In the genomic region with DNA sequence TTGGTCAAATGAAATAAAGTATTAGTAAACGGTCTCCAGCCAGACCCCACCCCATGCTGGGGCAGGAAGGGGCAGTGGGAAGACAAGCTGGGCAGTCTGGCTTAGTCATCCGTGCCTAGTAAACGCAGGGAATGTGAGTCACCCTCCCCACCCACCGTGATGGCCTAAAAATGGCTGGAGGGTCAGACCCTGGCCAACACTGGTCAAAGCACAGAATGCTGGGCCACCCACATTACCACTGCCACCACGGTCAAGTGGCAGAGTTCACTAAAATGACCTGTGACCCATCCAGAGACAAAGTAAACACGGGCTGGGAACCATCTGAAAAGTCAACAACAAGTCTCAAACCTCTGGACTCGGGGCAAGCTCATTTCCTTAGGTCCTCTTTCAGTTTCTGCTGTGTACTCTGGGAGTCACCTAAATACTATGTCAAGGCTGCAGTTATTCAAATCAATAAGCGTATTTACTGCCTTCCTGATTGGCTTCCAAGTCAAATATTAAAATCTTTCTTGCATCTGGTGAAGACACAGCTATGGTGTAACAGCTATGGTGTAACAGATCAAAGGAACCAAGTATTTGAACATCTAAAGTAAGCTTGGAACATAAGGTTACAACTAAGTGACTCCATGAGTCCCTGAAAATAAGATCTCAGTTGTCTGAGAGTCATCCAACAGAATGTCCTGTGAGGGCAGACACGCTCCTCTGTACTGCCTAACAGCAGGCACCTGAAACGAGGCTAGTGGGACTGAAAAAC, we compare ENCODE assay signal across 1 cellular context.
TF ChIP-seq lines count a peak whose summit lies in the region.

No MANE protein-coding gene starts in this region.

TF ChIP-seq in HepG2, 621 proteins besides CTCF, POLR2A, EP300 and RAD21 (continued from another document and continues in another):
- TF ChIP-seq SP1 (IDR thresholded peaks at IDR 0.05) (no peak), SP1 (CRISPR knock-in tag; IDR thresholded peaks at IDR 0.05) (peak; percentile 61), HOXA5 (CRISPR knock-in tag; IDR thresholded peaks at IDR 0.05) (no peak; the same call in 1 of the 2 replicates), GATAD1 (CRISPR knock-in tag; IDR thresholded peaks at IDR 0.05) (peak; percentile 81), RCOR2 (CRISPR knock-in tag; IDR thresholded peaks at IDR 0.05) (peak; percentile 93), PHF20 (CRISPR knock-in tag; IDR thresholded peaks at IDR 0.05) (peak; percentile 45; the same call in 1 of the 2 replicates), AGO1 (IDR thresholded peaks at IDR 0.05; ENCODE audit: low read depth, low read length, poor library complexity, severe bottlenecking) (peak; percentile 91), HOXA7 (CRISPR knock-in tag; IDR thresholded peaks at IDR 0.05) (no peak), ZNF550 (CRISPR knock-in tag; IDR thresholded peaks at IDR 0.05; ENCODE audit: borderline replicate concordance) (no peak), SNRNP70 (IDR thresholded peaks at IDR 0.05; ENCODE audit: low read depth, low read length) (no peak), ZMYM2 (CRISPR knock-in tag; IDR thresholded peaks at IDR 0.05) (peak; percentile 60), ZBTB1 (CRISPR knock-in tag; IDR thresholded peaks at IDR 0.05; ENCODE audit: borderline replicate concordance) (no peak), ZNF329 (CRISPR knock-in tag; IDR thresholded peaks at IDR 0.05; ENCODE audit: low read depth) (no peak), CBX5 (CRISPR knock-in tag; IDR thresholded peaks at IDR 0.05; ENCODE audit: borderline replicate concordance) (peak; percentile 38), MEIS1 (CRISPR knock-in tag; IDR thresholded peaks at IDR 0.05; ENCODE audit: borderline replicate concordance) (no peak), RFXAP (CRISPR knock-in tag; IDR thresholded peaks at IDR 0.05; ENCODE audit: borderline replicate concordance) (peak; percentile 88; the same call in 1 of the 2 replicates), ZNF644 (CRISPR knock-in tag; IDR thresholded peaks at IDR 0.05; ENCODE audit: low read depth) (peak; percentile 82), JARID2 (CRISPR knock-in tag; IDR thresholded peaks at IDR 0.05; ENCODE audit: insufficient replicate concordance) (no peak), WIZ (CRISPR knock-in tag; IDR thresholded peaks at IDR 0.05) (no peak), FOSL1 (CRISPR knock-in tag; IDR thresholded peaks at IDR 0.05; ENCODE audit: borderline replicate concordance) (peak; percentile 97), ZNF841 (CRISPR knock-in tag; IDR thresholded peaks at IDR 0.05; ENCODE audit: borderline replicate concordance) (no peak), ZNF446 (CRISPR knock-in tag; IDR thresholded peaks at IDR 0.05) (no peak), ZFP90 (CRISPR knock-in tag; IDR thresholded peaks at IDR 0.05; ENCODE audit: borderline replicate concordance) (peak; percentile 84; the same call in 1 of the 2 replicates), ZNF564 (CRISPR knock-in tag; IDR thresholded peaks at IDR 0.05) (no peak; the same call in 1 of the 2 replicates), MZF1 (CRISPR knock-in tag; IDR thresholded peaks at IDR 0.05; ENCODE audit: borderline replicate concordance) (no peak), GTF2F1 (IDR thresholded peaks at IDR 0.05; ENCODE audit: low read length) (no peak), ADNP (CRISPR knock-in tag; IDR thresholded peaks at IDR 0.05) (no peak), YEATS2 (CRISPR knock-in tag; IDR thresholded peaks at IDR 0.05; ENCODE audit: borderline replicate concordance) (peak; percentile 82; the same call in 1 of the 2 replicates), ZNF557 (CRISPR knock-in tag; IDR thresholded peaks at IDR 0.05) (0 out of 2 replicates have a peak, but pooled peaks have one; percentile 28), POGZ (CRISPR knock-in tag; IDR thresholded peaks at IDR 0.05) (peak; percentile 75; the same call in 1 of the 2 replicates), ZNF274 (CRISPR knock-in tag; IDR thresholded peaks at IDR 0.05) (peak; percentile 50; the same call in 1 of the 2 replicates), ZNF510 (CRISPR knock-in tag; IDR thresholded peaks at IDR 0.05; ENCODE audit: low read depth) (no peak), ZNF766 (CRISPR knock-in tag; IDR thresholded peaks at IDR 0.05; ENCODE audit: borderline replicate concordance) (no peak), ZNF678 (CRISPR knock-in tag; IDR thresholded peaks at IDR 0.05) (no peak), ZNF878 (CRISPR knock-in tag; IDR thresholded peaks at IDR 0.05) (peak; percentile 88)
- TF ChIP-seq, protein P1, sequence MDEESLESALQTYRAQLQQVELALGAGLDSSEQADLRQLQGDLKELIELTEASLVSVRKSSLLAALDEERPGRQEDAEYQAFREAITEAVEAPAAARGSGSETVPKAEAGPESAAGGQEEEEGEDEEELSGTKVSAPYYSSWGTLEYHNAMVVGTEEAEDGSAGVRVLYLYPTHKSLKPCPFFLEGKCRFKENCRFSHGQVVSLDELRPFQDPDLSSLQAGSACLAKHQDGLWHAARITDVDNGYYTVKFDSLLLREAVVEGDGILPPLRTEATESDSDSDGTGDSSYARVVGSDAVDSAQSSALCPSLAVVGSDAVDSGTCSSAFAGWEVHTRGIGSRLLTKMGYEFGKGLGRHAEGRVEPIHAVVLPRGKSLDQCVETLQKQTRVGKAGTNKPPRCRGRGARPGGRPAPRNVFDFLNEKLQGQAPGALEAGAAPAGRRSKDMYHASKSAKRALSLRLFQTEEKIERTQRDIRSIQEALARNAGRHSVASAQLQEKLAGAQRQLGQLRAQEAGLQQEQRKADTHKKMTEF (CRISPR knock-in tag; IDR thresholded peaks at IDR 0.05), result peak; percentile 98
- TF ChIP-seq, protein P2, sequence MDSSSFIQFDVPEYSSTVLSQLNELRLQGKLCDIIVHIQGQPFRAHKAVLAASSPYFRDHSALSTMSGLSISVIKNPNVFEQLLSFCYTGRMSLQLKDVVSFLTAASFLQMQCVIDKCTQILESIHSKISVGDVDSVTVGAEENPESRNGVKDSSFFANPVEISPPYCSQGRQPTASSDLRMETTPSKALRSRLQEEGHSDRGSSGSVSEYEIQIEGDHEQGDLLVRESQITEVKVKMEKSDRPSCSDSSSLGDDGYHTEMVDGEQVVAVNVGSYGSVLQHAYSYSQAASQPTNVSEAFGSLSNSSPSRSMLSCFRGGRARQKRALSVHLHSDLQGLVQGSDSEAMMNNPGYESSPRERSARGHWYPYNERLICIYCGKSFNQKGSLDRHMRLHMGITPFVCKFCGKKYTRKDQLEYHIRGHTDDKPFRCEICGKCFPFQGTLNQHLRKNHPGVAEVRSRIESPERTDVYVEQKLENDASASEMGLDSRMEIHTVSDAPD (CRISPR knock-in tag; IDR thresholded peaks at IDR 0.05), result peak; percentile 95
- TF ChIP-seq, protein P3, sequence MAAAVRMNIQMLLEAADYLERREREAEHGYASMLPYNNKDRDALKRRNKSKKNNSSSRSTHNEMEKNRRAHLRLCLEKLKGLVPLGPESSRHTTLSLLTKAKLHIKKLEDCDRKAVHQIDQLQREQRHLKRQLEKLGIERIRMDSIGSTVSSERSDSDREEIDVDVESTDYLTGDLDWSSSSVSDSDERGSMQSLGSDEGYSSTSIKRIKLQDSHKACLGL (CRISPR knock-in tag; IDR thresholded peaks at IDR 0.05), result no peak
- TF ChIP-seq, protein P4, sequence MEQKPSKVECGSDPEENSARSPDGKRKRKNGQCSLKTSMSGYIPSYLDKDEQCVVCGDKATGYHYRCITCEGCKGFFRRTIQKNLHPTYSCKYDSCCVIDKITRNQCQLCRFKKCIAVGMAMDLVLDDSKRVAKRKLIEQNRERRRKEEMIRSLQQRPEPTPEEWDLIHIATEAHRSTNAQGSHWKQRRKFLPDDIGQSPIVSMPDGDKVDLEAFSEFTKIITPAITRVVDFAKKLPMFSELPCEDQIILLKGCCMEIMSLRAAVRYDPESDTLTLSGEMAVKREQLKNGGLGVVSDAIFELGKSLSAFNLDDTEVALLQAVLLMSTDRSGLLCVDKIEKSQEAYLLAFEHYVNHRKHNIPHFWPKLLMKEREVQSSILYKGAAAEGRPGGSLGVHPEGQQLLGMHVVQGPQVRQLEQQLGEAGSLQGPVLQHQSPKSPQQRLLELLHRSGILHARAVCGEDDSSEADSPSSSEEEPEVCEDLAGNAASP (CRISPR knock-in tag; IDR thresholded peaks at IDR 0.05; ENCODE audit: borderline replicate concordance), result peak; percentile 93; the same call in 1 of the 2 replicates
- TF ChIP-seq, protein P5, sequence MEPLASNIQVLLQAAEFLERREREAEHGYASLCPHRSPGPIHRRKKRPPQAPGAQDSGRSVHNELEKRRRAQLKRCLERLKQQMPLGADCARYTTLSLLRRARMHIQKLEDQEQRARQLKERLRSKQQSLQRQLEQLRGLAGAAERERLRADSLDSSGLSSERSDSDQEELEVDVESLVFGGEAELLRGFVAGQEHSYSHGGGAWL (CRISPR knock-in tag; IDR thresholded peaks at IDR 0.05), result no peak; the same call in 1 of the 2 replicates
- TF ChIP-seq, protein P6, sequence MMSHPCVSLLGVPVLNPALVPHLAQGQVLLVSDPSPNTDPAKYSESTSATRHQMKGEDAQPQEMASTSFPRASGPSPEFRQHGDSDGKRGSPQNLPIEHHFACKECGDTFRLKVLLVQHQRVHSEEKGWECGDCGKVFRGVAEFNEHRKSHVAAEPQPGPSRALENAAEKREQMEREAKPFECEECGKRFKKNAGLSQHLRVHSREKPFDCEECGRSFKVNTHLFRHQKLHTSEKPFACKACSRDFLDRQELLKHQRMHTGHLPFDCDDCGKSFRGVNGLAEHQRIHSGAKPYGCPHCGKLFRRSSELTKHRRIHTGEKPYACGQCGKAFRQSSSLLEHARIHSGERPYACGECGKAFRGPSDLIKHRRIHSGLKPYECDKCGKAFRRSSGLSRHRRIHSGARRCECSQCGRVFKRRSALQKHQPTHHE (CRISPR knock-in tag; IDR thresholded peaks at IDR 0.05; ENCODE audit: borderline replicate concordance), result peak; percentile 92; the same call in 1 of the 2 replicates
- TF ChIP-seq, protein P7, sequence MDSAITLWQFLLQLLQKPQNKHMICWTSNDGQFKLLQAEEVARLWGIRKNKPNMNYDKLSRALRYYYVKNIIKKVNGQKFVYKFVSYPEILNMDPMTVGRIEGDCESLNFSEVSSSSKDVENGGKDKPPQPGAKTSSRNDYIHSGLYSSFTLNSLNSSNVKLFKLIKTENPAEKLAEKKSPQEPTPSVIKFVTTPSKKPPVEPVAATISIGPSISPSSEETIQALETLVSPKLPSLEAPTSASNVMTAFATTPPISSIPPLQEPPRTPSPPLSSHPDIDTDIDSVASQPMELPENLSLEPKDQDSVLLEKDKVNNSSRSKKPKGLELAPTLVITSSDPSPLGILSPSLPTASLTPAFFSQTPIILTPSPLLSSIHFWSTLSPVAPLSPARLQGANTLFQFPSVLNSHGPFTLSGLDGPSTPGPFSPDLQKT (CRISPR knock-in tag; IDR thresholded peaks at IDR 0.05; ENCODE audit: borderline replicate concordance), result no peak
- TF ChIP-seq, protein P8, sequence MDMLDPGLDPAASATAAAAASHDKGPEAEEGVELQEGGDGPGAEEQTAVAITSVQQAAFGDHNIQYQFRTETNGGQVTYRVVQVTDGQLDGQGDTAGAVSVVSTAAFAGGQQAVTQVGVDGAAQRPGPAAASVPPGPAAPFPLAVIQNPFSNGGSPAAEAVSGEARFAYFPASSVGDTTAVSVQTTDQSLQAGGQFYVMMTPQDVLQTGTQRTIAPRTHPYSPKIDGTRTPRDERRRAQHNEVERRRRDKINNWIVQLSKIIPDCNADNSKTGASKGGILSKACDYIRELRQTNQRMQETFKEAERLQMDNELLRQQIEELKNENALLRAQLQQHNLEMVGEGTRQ (IDR thresholded peaks at IDR 0.05; ENCODE audit: low read depth, low read length), result no peak
- TF ChIP-seq, protein P8 (CRISPR knock-in tag; IDR thresholded peaks at IDR 0.05; ENCODE audit: borderline replicate concordance), result no peak
- TF ChIP-seq, protein P9, sequence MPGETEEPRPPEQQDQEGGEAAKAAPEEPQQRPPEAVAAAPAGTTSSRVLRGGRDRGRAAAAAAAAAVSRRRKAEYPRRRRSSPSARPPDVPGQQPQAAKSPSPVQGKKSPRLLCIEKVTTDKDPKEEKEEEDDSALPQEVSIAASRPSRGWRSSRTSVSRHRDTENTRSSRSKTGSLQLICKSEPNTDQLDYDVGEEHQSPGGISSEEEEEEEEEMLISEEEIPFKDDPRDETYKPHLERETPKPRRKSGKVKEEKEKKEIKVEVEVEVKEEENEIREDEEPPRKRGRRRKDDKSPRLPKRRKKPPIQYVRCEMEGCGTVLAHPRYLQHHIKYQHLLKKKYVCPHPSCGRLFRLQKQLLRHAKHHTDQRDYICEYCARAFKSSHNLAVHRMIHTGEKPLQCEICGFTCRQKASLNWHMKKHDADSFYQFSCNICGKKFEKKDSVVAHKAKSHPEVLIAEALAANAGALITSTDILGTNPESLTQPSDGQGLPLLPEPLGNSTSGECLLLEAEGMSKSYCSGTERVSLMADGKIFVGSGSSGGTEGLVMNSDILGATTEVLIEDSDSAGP (CRISPR knock-in tag; IDR thresholded peaks at IDR 0.05; ENCODE audit: borderline replicate concordance), result peak; percentile 76; the same call in 1 of the 2 replicates
- TF ChIP-seq, protein P10, sequence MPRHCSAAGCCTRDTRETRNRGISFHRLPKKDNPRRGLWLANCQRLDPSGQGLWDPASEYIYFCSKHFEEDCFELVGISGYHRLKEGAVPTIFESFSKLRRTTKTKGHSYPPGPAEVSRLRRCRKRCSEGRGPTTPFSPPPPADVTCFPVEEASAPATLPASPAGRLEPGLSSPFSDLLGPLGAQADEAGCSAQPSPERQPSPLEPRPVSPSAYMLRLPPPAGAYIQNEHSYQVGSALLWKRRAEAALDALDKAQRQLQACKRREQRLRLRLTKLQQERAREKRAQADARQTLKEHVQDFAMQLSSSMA (CRISPR knock-in tag; IDR thresholded peaks at IDR 0.05), result peak; percentile 60; the same call in 1 of the 2 replicates
- TF ChIP-seq, protein P11, sequence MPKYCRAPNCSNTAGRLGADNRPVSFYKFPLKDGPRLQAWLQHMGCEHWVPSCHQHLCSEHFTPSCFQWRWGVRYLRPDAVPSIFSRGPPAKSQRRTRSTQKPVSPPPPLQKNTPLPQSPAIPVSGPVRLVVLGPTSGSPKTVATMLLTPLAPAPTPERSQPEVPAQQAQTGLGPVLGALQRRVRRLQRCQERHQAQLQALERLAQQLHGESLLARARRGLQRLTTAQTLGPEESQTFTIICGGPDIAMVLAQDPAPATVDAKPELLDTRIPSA (CRISPR knock-in tag; IDR thresholded peaks at IDR 0.05; ENCODE audit: borderline replicate concordance), result no peak
